In the genomic region with DNA sequence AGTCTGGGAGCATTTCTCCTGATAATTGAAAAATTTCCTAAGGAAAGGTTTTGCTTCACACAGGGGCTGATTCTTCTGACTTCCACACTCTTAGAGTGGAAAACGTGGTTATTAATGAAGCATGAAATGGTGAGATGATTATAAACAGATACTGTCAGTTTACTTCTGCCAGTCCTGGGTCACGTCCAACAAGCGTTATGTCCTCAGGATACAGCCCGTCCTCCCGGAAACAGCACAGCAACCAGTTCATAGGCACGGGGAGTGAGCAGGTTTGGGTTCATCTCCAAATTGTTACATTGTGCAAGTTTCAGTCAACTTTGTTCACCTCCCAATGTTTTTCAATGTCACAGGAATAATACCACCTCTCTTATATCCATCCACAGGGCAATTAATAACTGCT, we compare ENCODE assay signal across 18 cellular contexts.
DNase-seq lines count a peak whose midpoint lies in the region; ATAC-seq and TF ChIP-seq lines count a peak whose summit lies in the region.
"Had no signal": no experiment of that assay in that cellular context is flagged by ENCODE, and none has a peak within 500 bp of the region (broad histone marks: within the 10 kb centered on the region; RNA-seq: fewer than 3 reads in every experiment).

No MANE protein-coding gene starts in this region.

- TF ChIP-seq POLR2A in prostate gland (IDR thresholded peaks at IDR 0.05) = no peak

- 17% methylated on average over 6 of the region's 6 CpGs for WGBS in prostate gland
- WGBS in aorta, 2 donors = 43 to 49% methylated on average over 6 of the region's 6 CpGs

- TF ChIP-seq CTCF in prostate gland (IDR thresholded peaks at IDR 0.05) = no peak
- TF ChIP-seq CTCF in colonic mucosa (IDR thresholded peaks at IDR 0.05) = no peak

- H3K4me3 ChIP-seq in prostate gland = no peak overlapping the region
- no peak overlapping the region for H3K4me3 ChIP-seq in colonic mucosa
- no peak overlapping the region for H3K4me3 ChIP-seq in aorta (ENCODE audit: low read length in 2 of 2)
- H3K4me3 ChIP-seq: BLaER1, SJCRH30 had no signal

- no peak overlapping the region for H3K27ac ChIP-seq in prostate gland
- no peak overlapping the region for H3K27ac ChIP-seq in colonic mucosa
- no peak overlapping the region for H3K27ac ChIP-seq in aorta (ENCODE audit: low read depth in 1 of 2, low read length in 2 of 2)
- H3K27ac ChIP-seq: BLaER1, KMS-11, RWPE1, SJCRH30 had no signal

- H3K4me1 ChIP-seq in prostate gland (replicated peaks) (no peaks in the 10 kb centered on the region), colonic mucosa (no peaks in the 10 kb centered on the region), aorta (ENCODE audit: control insufficient read depth in 1 of 2, insufficient read depth in 2 of 2, low read length in 2 of 2) (peaks cover 4 to 8% of the 10 kb centered on the region in 2 donors)

- intact Hi-C loops in prostate gland (cut with DNase I) (no loop called here), colonic mucosa (cut with DNase I) (no loop called here), aorta (cut with DNase I) (loop anchor here in 1 of 2 donors (5.0 kb wide), 1 partner anchor 43 kb away; no protein-coding TSS in a partner anchor)

- ATAC-seq in esophagus mucosa (peak; percentile 50), aorta (ENCODE audit: low FRiP score) (no peak)

- H3K36me3 ChIP-seq in prostate gland (no peaks in the 10 kb centered on the region), colonic mucosa (no peaks in the 10 kb centered on the region), aorta (ENCODE audit: control insufficient read depth in 1 of 2, insufficient read depth in 2 of 2, low read length in 1 of 2) (no peaks in the 10 kb centered on the region)
- H3K36me3 ChIP-seq: BLaER1, SJCRH30 had no signal

- H3K9me3 ChIP-seq in prostate gland = no peaks in the 10 kb centered on the region
- no peaks in the 10 kb centered on the region for H3K9me3 ChIP-seq in colonic mucosa
- no peaks in the 10 kb centered on the region for H3K9me3 ChIP-seq in aorta (ENCODE audit: control insufficient read depth, low read length)
- H3K9me3 ChIP-seq: BLaER1, SJCRH30 had no signal

- in situ Hi-C loops in Caki2 (cut with HindIII; ENCODE audit: low pct_unique_long_range_greater_than_20kb, low sequenced_read_pairs) = no loop called here

- DNase-seq in Caki2 (ENCODE audit: low read depth) (peak; percentile 26), NCI-H69 (lab: John Stamatoyannopoulos, UW) (peak; percentile 16), prostate gland (ENCODE audit: low spot score) (peak; percentile 61), colonic mucosa (no peak), aorta (no peak), globus pallidus (ENCODE audit: low spot score) (no peak)
- DNase-seq: EL; HFFc6; NCI-H1417; NCI-H2081; NCI-H524 treated with DMSO at 0.1 percent for 48 hours; NK-92 treated with Interleukin-12 subunit alpha and Interleukin-12 subunit beta, amount 100 ng/mL, for 24 hours; OCI-M1; SJCRH30 had no signal

- H3K9ac ChIP-seq in colonic mucosa (ENCODE audit: low read depth in 2 of 2, low read length in 2 of 2) = no peak overlapping the region
- H3K9ac ChIP-seq: BLaER1, KMS-11 had no signal

- H3K27me3 ChIP-seq in prostate gland (replicated peaks; ENCODE audit: insufficient read depth) (no peaks in the 10 kb centered on the region), colonic mucosa (no peaks in the 10 kb centered on the region), aorta (ENCODE audit: control insufficient read depth in 1 of 2, insufficient read depth in 2 of 2, low read length in 1 of 2) (no peaks in the 10 kb centered on the region)
- H3K27me3 ChIP-seq: BLaER1, SJCRH30 had no signal

Comparison
In these comparisons a context has a peak if more than half of its experiments do, and no peak if none do; other contexts are left out.
1. DNase-seq: peak in Caki2 (single experiment), NCI-H69 (single experiment) and prostate gland (single experiment); none in colonic mucosa (single experiment), aorta (0 of 2) and globus pallidus (single experiment).